ENCODE assay signal across 18 cellular contexts in genomic region chr11:121894581-121894980, GRCh38.
DNase-seq lines count a peak whose midpoint lies in the region; ATAC-seq, FAIRE-seq and TF ChIP-seq lines count a peak whose summit lies in the region.
"Had no signal": no experiment of that assay in that cellular context is flagged by ENCODE, and none has a peak within 500 bp of the region (broad histone marks: within the 10 kb centered on the region; RNA-seq: fewer than 3 reads in every experiment).

No MANE protein-coding gene starts in this region.

- BruUV-seq in PC-3 (replicated peaks; lab: Mats Ljungman, UMichigan) = no TSS peak

- no peaks in the 10 kb centered on the region for H3K79me2 ChIP-seq in PC-3 (ENCODE audit: low read length)

- ATAC-seq in PC-3 (no peak; the same call in 1 of the 2 replicates), pancreas (no peak), HG03280 (IDR thresholded peaks at IDR 0.05; ENCODE audit: unreplicated experiment) (no peak)
- ATAC-seq: psoas muscle had no signal

- H3K4me3 ChIP-seq in PC-3 (ENCODE audit: low read length) = no peak overlapping the region
- H3K4me3 ChIP-seq in pancreas = no peak overlapping the region
- H3K4me3 ChIP-seq: psoas muscle, SJSA1 had no signal

- H3K27ac ChIP-seq in PC-3 (ENCODE audit: low read length) (0 out of 2 replicates have a peak overlapping the region, but pooled peaks have one; percentile 10), epithelial cell of prostate (peak overlapping the region; percentile 49), pancreas (no peak overlapping the region)
- H3K27ac ChIP-seq: psoas muscle, SJSA1 had no signal

- H3K27me3 ChIP-seq in PC-3 (ENCODE audit: low read length) (no peaks in the 10 kb centered on the region), pancreas (no peaks in the 10 kb centered on the region)
- H3K27me3 ChIP-seq: SJSA1 had no signal

- peak overlapping the region; percentile 35 for H2AFZ ChIP-seq in PC-3 (ENCODE audit: low read length)

- H3K9ac ChIP-seq in PC-3 (ENCODE audit: low read length) = no peak overlapping the region

- no peak for FAIRE-seq in pancreas (lab: Jason Lieb, UNC)

- peak overlapping the region; percentile 21 for H3K4me2 ChIP-seq in PC-3 (ENCODE audit: low read length)

- H3K9me3 ChIP-seq in PC-3 (ENCODE audit: low read length) = no peaks in the 10 kb centered on the region
- H3K9me3 ChIP-seq in pancreas = no peaks in the 10 kb centered on the region
- H3K9me3 ChIP-seq: psoas muscle, SJSA1 had no signal

- POLR2A ChIA-PET in PC-3 (lab: Charles Lee; ENCODE audit: unreplicated experiment) = interaction anchor here (0.6 to 0.7 kb wide), 2 partner anchors 90 to 190 kb away, joined by 3 to 4 read pairs; no protein-coding TSS in a partner anchor

- H3K36me3 ChIP-seq in PC-3 (ENCODE audit: low read depth, low read length) = no peaks in the 10 kb centered on the region
- H3K36me3 ChIP-seq in pancreas = no peaks in the 10 kb centered on the region
- H3K36me3 ChIP-seq: SJSA1 had no signal

- 53 to 69% methylated on average over 3 of the region's 3 CpGs for WGBS in pancreas, 2 donors

- no peak for TF ChIP-seq CTCF in PC-3 (conservative IDR thresholded peaks at IDR 0.05; ENCODE audit: low read depth, low read length)
- TF ChIP-seq CTCF in pancreas (IDR thresholded peaks at IDR 0.05) = no peak

- peaks cover 56% of the 10 kb centered on the region for H3K4me1 ChIP-seq in PC-3 (ENCODE audit: insufficient read depth, low read length)
- peaks cover 0 to 4% (median 0%) of the 10 kb centered on the region in 3 donors for H3K4me1 ChIP-seq in pancreas
- H3K4me1 ChIP-seq: psoas muscle, SJSA1 had no signal

- peaks cover 8% of the 10 kb centered on the region for H3F3A ChIP-seq in PC-3 (ENCODE audit: low read length, unreplicated experiment)

- H4K20me1 ChIP-seq in PC-3 (ENCODE audit: low read length) = no peaks in the 10 kb centered on the region

- peak; percentile 68 for DNase-seq in ELR (ENCODE audit: low read depth)
- DNase-seq in PC-3 = peak; percentile 66
- DNase-seq in epithelial cell of prostate (ENCODE audit: low read depth, low spot score) = no peak
- DNase-seq in renal cortical epithelial cell (ENCODE audit: low read depth) = peak; percentile 69
- no peak for DNase-seq in pancreas
- no peak for DNase-seq in stimulated activated naive CD4-positive, alpha-beta T cell (lab: John Stamatoyannopoulos, UW)
- DNase-seq: activated CD4-positive, alpha-beta memory T cell treated with anti-CD3 and anti-CD28 coated beads for 36 hours; activated naive CD4-positive, alpha-beta T cell treated with anti-CD3 and anti-CD28 coated beads for 36 hours; aorta; endodermal cell; hypothalamus; NCI-H1436 treated with DMSO at 0.1 percent for 48 hours; NCI-H2171; NCI-H69; psoas muscle; T-helper 2 cell had no signal

- intact Hi-C loops in PC-3 (cut with micrococcal nuclease) = loop anchor here (10.0 kb wide), 2 partner anchors 200 to 240 kb away; no protein-coding TSS in a partner anchor
- intact Hi-C loops in pancreas (cut with DNase I) = no loop called here

- CTCF ChIA-PET in PC-3 (lab: Charles Lee) = no interaction called here

- H3K9me2 ChIP-seq in PC-3 (replicated peaks; ENCODE audit: low read length) = no peaks in the 10 kb centered on the region

Comparison
In these comparisons a context has a peak if more than half of its experiments do, and no peak if none do; other contexts are left out.
1. DNase-seq: peak in ELR (single experiment), PC-3 (single experiment) and renal cortical epithelial cell (single experiment); none in epithelial cell of prostate (single experiment), pancreas (0 of 6) and stimulated activated naive CD4-positive, alpha-beta T cell (0 of 6).
2. H3K27ac ChIP-seq: peak in PC-3 (single experiment) and epithelial cell of prostate (single experiment); none in pancreas (0 of 4).